21 cellular contexts compared by ENCODE assay signal in genomic region chr20:48459729-48460395, GRCh38.
A peak's percentile ranks its signal among the peaks of the same experiment; 100 is the strongest.
DNase-seq lines count a peak whose midpoint lies in the region; TF ChIP-seq lines count a peak whose summit lies in the region.
"Had no signal": no experiment of that assay in that cellular context is flagged by ENCODE, and none has a peak within 500 bp of the region (broad histone marks: within the 10 kb centered on the region; RNA-seq: fewer than 3 reads in every experiment).

No MANE protein-coding gene starts in this region.

- H3K27ac Mint-ChIP-seq in glutamatergic neuron (ENCODE audit: unreplicated experiment) = peak overlapping the region; percentile 12
- H3K27ac Mint-ChIP-seq: B cell, GM23338 had no signal

- no peak overlapping the region for H3K4me3 Mint-ChIP-seq in glutamatergic neuron (ENCODE audit: unreplicated experiment)
- H3K4me3 Mint-ChIP-seq: B cell; CD4-positive, CD25-positive, alpha-beta regulatory T cell; GM23338 had no signal

- DNase-seq in NCI-H187 (lab: John Stamatoyannopoulos, UW) = peak; percentile 24 to 39
- DNase-seq in NCI-H187 treated with DMSO at 0.1 percent for 48 hours (lab: John Stamatoyannopoulos, UW) = no peak
- DNase-seq in DMS79 treated with DMSO at 0.1 percent for 48 hours (lab: John Stamatoyannopoulos, UW) = peak; percentile 20
- DNase-seq in glutamatergic neuron = no peak
- DNase-seq in posterior vena cava (ENCODE audit: low spot score) = peak; percentile 47
- no peak for DNase-seq in GDM1 (lab: John Stamatoyannopoulos, UW)
- DNase-seq in cerebellar nuclear complex (lab: John Stamatoyannopoulos, UW) = no peak
- no peak for DNase-seq in T1000 (lab: John Stamatoyannopoulos, UW)
- DNase-seq: CD4-positive, CD25-positive, alpha-beta regulatory T cell; DMS153; EL; HCEC 1CT; IMR-90; NCI-H1436; NCI-H2029 treated with DMSO at 0.1 percent for 48 hours; NCI-H446; NCI-H526 treated with DMSO at 0.1 percent for 48 hours; OCI-M1; SHP77 had no signal

- H3K4me1 Mint-ChIP-seq in glutamatergic neuron (ENCODE audit: low read depth, unreplicated experiment) = peaks cover 43% of the 10 kb centered on the region
- H3K4me1 Mint-ChIP-seq: CD4-positive, CD25-positive, alpha-beta regulatory T cell had no signal

- intact Hi-C loops in posterior vena cava (cut with DNase I) = no loop called here

- H3K9me3 Mint-ChIP-seq in glutamatergic neuron (ENCODE audit: unreplicated experiment) = peaks cover 5% of the 10 kb centered on the region
- H3K9me3 Mint-ChIP-seq: CD4-positive, CD25-positive, alpha-beta regulatory T cell; GM23338 had no signal

- no peaks in the 10 kb centered on the region for H3K36me3 Mint-ChIP-seq in glutamatergic neuron (ENCODE audit: unreplicated experiment)
- H3K36me3 Mint-ChIP-seq: CD4-positive, CD25-positive, alpha-beta regulatory T cell had no signal

- peaks cover 7% of the 10 kb centered on the region for H3K27me3 Mint-ChIP-seq in glutamatergic neuron (ENCODE audit: unreplicated experiment)
- H3K27me3 Mint-ChIP-seq: CD4-positive, CD25-positive, alpha-beta regulatory T cell had no signal

- no peak for TF ChIP-seq CTCF in glutamatergic neuron (IDR thresholded peaks at IDR 0.05; ENCODE audit: partially characterized antibody, unreplicated experiment)

Comparison
In these comparisons a context has a peak if more than half of its experiments do, and no peak if none do; other contexts are left out.
1. DNase-seq: peak in NCI-H187 (2 of 2), DMS79 treated with DMSO at 0.1 percent for 48 hours (single experiment) and posterior vena cava (single experiment); none in NCI-H187 treated with DMSO at 0.1 percent for 48 hours (single experiment), glutamatergic neuron (single experiment), GDM1 (single experiment), cerebellar nuclear complex (0 of 2) and T1000 (single experiment).